In the genomic region with DNA sequence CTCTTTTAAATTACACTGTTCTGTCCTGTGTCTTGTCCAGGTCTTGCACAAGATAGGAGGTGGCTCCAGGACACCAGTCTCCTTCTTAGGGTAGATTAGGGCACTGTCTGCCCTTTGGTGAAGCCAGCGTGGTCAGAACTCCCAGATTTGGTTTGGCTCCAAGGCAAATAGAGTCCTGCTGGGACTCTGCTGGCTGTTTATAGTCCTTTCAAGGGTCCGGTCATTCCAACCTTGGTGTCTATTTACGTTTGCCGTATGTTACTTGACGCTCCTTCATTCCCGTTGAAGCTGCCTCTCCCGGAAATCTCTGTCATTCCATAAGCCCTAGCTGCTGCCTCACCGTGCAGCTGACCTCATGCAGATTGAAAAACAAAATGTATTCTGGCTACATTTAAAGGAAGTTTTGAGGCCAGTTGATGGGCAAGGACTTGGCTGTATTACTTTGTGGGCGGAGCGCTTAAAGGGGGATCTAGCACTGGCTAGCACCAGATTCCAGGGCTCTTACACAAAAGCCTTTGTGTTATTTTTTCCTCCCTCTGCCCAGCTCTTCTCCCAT, we compare ENCODE assay signal across 8 cellular contexts.
DNase-seq lines count a peak whose midpoint lies in the region; ATAC-seq, FAIRE-seq and TF ChIP-seq lines count a peak whose summit lies in the region.

No MANE protein-coding gene starts in this region.

- H3K4me3 ChIP-seq in A549 = peak overlapping the region; percentile 20; the same call in 2 of the 3 replicates

- H3K4me1 Mint-ChIP-seq in activated naive CD8-positive, alpha-beta T cell treated with anti-CD3 and anti-CD28 coated beads for 36 hours = no peaks in the 10 kb centered on the region

- H3K27me3 Mint-ChIP-seq in activated naive CD8-positive, alpha-beta T cell treated with anti-CD3 and anti-CD28 coated beads for 36 hours = no peaks in the 10 kb centered on the region

- DNase-seq in A549 (ENCODE audit: low read depth in 1 of 2, low spot score in 1 of 2) = peak; percentile 15 to 88
- DNase-seq in NCI-H2196 (lab: John Stamatoyannopoulos, UW; ENCODE audit: unreplicated experiment) = peak; percentile 90
- DNase-seq in fibroblast of gingiva (ENCODE audit: low read depth) = peak; percentile 89
- peak; percentile 97 for DNase-seq in myocyte (ENCODE audit: low read depth)
- DNase-seq in activated naive CD8-positive, alpha-beta T cell treated with anti-CD3 and anti-CD28 coated beads for 36 hours = no peak
- no peak for DNase-seq in HuH-7 (ENCODE audit: low spot score)
- DNase-seq in retina = no peak
- DNase-seq in NCI-H82 treated with DMSO at 0.1 percent for 48 hours (lab: John Stamatoyannopoulos, UW; ENCODE audit: unreplicated experiment) = no peak

- 0 out of 5 replicates have a peak, but pooled peaks of 1 of the 2 experiments have one; percentile 30 for TF ChIP-seq RAD21 in A549 (conservative IDR thresholded peaks at IDR 0.05 in 1 of 2, IDR thresholded peaks at IDR 0.05 in 1 of 2)

- peaks cover 71% of the 10 kb centered on the region for H3K4me1 ChIP-seq in A549

- peak overlapping the region; percentile 72 to 74 for H3K27ac ChIP-seq in A549

- H3K4me2 ChIP-seq in A549 = peak overlapping the region; percentile 74

- no peak for TF ChIP-seq POLR2A in A549 (IDR thresholded peaks at IDR 0.05; ENCODE audit: low read length)

- POLR2A ChIA-PET in A549 (lab: Yijun Ruan, JAX) = interaction anchor here (0.7 to 1.4 kb wide), 3 partner anchors 15 to 40 kb away, joined by 3 to 5 read pairs (median 5); no protein-coding TSS in a partner anchor

- H3K9me3 Mint-ChIP-seq in activated naive CD8-positive, alpha-beta T cell treated with anti-CD3 and anti-CD28 coated beads for 36 hours = no peaks in the 10 kb centered on the region

- no peak overlapping the region for H3K27ac Mint-ChIP-seq in activated naive CD8-positive, alpha-beta T cell treated with anti-CD3 and anti-CD28 coated beads for 36 hours

- H3K36me3 Mint-ChIP-seq in activated naive CD8-positive, alpha-beta T cell treated with anti-CD3 and anti-CD28 coated beads for 36 hours = no peaks in the 10 kb centered on the region

- CTCF ChIA-PET in A549 (lab: Yijun Ruan, JAX) = interaction anchor here (0.7 to 1.7 kb wide), 2 partner anchors 50 to 499 kb away, joined by 3 to 7 read pairs; no protein-coding TSS in a partner anchor

- H3K9me3 ChIP-seq in A549 = no peaks in the 10 kb centered on the region

- WGBS in A549 (ENCODE audit: missing lambda C conversion rate) = under 1% methylated on average over 10 of the region's 10 CpGs

- TF ChIP-seq CTCF in A549 (IDR thresholded peaks at IDR 0.05) = no peak

- ATAC-seq in A549 = peak; percentile 84 to 88

- peak; percentile 54 to 76; a peak in 4 of 5 replicates for TF ChIP-seq EP300 in A549 (IDR thresholded peaks at IDR 0.05)

- no peak overlapping the region for H3K4me3 Mint-ChIP-seq in activated naive CD8-positive, alpha-beta T cell treated with anti-CD3 and anti-CD28 coated beads for 36 hours

- FAIRE-seq in A549 (lab: Jason Lieb, UNC) = no peak

TF ChIP-seq in A549, 52 proteins besides CTCF, POLR2A, EP300 and RAD21:
- no peak for TF ChIP-seq BHLHE40 (IDR thresholded peaks at IDR 0.05; ENCODE audit: low read depth, low read length)
- TF ChIP-seq SMC3 (IDR thresholded peaks at IDR 0.05) = no peak
- TF ChIP-seq, protein P1, sequence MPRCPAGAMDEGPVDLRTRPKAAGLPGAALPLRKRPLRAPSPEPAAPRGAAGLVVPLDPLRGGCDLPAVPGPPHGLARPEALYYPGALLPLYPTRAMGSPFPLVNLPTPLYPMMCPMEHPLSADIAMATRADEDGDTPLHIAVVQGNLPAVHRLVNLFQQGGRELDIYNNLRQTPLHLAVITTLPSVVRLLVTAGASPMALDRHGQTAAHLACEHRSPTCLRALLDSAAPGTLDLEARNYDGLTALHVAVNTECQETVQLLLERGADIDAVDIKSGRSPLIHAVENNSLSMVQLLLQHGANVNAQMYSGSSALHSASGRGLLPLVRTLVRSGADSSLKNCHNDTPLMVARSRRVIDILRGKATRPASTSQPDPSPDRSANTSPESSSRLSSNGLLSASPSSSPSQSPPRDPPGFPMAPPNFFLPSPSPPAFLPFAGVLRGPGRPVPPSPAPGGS (IDR thresholded peaks at IDR 0.05) = 0 out of 3 replicates have a peak, but pooled peaks have one; percentile 51
- peak; percentile 62; the same call in 1 of the 2 replicates for TF ChIP-seq MYC (IDR thresholded peaks at IDR 0.05; ENCODE audit: borderline replicate concordance, low read length)
- TF ChIP-seq CEBPB (IDR thresholded peaks at IDR 0.05) = peak; percentile 20 to 43; a peak in 2 of 4 replicates
- peak; percentile 27; the same call in 1 of the 2 replicates for TF ChIP-seq JUNB (IDR thresholded peaks at IDR 0.05)
- TF ChIP-seq JUN (IDR thresholded peaks at IDR 0.05) = peak; percentile 34 to 47; a peak in 1 of 5 replicates

Comparison
In these comparisons a context has a peak if more than half of its experiments do, and no peak if none do; other contexts are left out.
1. DNase-seq: peak in A549 (2 of 2), NCI-H2196 (single experiment), fibroblast of gingiva (single experiment) and myocyte (single experiment); none in activated naive CD8-positive, alpha-beta T cell treated with anti-CD3 and anti-CD28 coated beads for 36 hours (single experiment), HuH-7 (single experiment), retina (single experiment) and NCI-H82 treated with DMSO at 0.1 percent for 48 hours (single experiment).